In genomic region chr1:24635195-24635843, GRCh38 we compare ENCODE assay signal across 8 cellular contexts.
A peak's percentile ranks its signal among the peaks of the same experiment; 100 is the strongest.
DNase-seq lines count a peak whose midpoint lies in the region; ATAC-seq, FAIRE-seq and TF ChIP-seq lines count a peak whose summit lies in the region.

No MANE protein-coding gene starts in this region.

- DNase-seq in AG20443 (ENCODE audit: low spot score) = peak; percentile 69
- peak; percentile 17 for DNase-seq in GM19239 (ENCODE audit: insufficient read length, low spot score)
- peak; percentile 78 for DNase-seq in NCI-H2196 (lab: John Stamatoyannopoulos, UW; ENCODE audit: unreplicated experiment)
- DNase-seq in globus pallidus (ENCODE audit: low spot score) = peak; percentile 83
- DNase-seq in retina = peak; percentile 17

- ATAC-seq in HG03139 (IDR thresholded peaks at IDR 0.05; ENCODE audit: unreplicated experiment) = no peak
- ATAC-seq in GM19455 (IDR thresholded peaks at IDR 0.05; ENCODE audit: unreplicated experiment) = no peak

- FAIRE-seq in GM19239 (lab: Jason Lieb, UNC) = peak; percentile 88

- H3K4me3 ChIP-seq in WI38 (ENCODE audit: low read depth, low read length) = no peak overlapping the region

- peak; percentile 23; the same call in 1 of the 2 replicates for TF ChIP-seq CTCF in WI38 (IDR thresholded peaks at IDR 0.05; ENCODE audit: low read depth, low read length)

Comparison
In these comparisons a context has a peak if more than half of its experiments do, and no peak if none do; other contexts are left out.
1. DNase-seq: peak in every context shown above with its lines; median percentile 83 in globus pallidus; 78 in NCI-H2196; 69 in AG20443; 17 in GM19239; 17 in retina.